Comparison of ENCODE assay signal across 8 cellular contexts in the genomic region with DNA sequence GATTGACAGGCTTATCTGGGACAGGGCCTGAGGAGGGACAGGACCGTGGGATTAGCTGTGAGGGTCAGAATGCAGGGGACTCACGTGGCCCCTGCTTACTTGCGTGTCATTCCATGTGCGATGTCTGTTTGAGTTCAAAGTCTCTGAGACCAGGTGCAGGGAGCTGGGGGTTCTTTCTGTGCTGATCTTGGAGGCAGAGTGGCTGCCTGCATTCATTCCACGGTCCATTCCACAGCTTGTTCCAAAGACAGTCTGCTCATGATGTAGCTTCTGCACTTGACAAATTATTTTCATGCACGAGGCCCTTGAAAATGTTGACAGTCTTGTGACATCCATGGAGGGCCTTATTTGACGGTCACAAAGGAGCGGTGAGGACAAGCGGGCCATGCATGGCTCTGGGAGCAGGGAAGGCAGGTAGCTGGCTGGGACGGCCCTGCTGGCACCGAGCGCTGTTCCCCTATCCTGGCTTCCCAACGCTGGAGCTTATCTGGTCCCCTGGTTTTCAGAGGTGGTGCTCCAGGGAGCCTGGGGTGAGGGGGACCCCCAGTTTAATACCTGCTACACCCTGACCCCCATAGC. TPM values are rescaled to one million over a fixed set of nuclear protein-coding genes. Genes with fewer than 3 reads are reported as not detected.
DNase-seq lines count a peak whose midpoint lies in the region; ATAC-seq, FAIRE-seq and TF ChIP-seq lines count a peak whose summit lies in the region.

No MANE protein-coding gene starts in this region.

- no peaks in the 10 kb centered on the region for H3K27me3 Mint-ChIP-seq in T-helper 2 cell treated with Interferon-gamma antibody and Interleukin-4, amounts not matched to agents 5 μg/mL and 100 μg/mL, for 36 hours (ENCODE audit: low read depth)
- no peaks in the 10 kb centered on the region for H3K27me3 Mint-ChIP-seq in astrocyte (ENCODE audit: low read depth, unreplicated experiment)

- no peaks in the 10 kb centered on the region for H3K9me3 ChIP-seq in astrocyte (ENCODE audit: insufficient read depth, low read depth, low read length)
- H3K9me3 ChIP-seq in testis = no peaks in the 10 kb centered on the region

- peak overlapping the region; percentile 88 for H2AFZ ChIP-seq in astrocyte (ENCODE audit: low read depth, low read length)

- peaks cover 64% of the 10 kb centered on the region for H4K20me1 ChIP-seq in astrocyte (ENCODE audit: insufficient read depth, low read length)

- H3K4me3 Mint-ChIP-seq in T-helper 2 cell treated with Interferon-gamma antibody and Interleukin-4, amounts not matched to agents 5 μg/mL and 100 μg/mL, for 36 hours = peak overlapping the region; percentile 67
- H3K4me3 Mint-ChIP-seq in astrocyte (ENCODE audit: unreplicated experiment) = peak overlapping the region; percentile 67

- TF ChIP-seq CTCF in astrocyte (IDR thresholded peaks at IDR 0.05; ENCODE audit: insufficient read depth, low read depth, low read length) (no peak), testis (IDR thresholded peaks at IDR 0.05) (no peak)

- peak overlapping the region; percentile 81 for H3K9ac ChIP-seq in astrocyte (ENCODE audit: low read length)

- H3K36me3 ChIP-seq in astrocyte (ENCODE audit: insufficient read depth, low read length) (peaks cover 2% of the 10 kb centered on the region), testis (ENCODE audit: low read depth, missing control alignments) (no peaks in the 10 kb centered on the region)

- 22 to 41% methylated on average over 13 of the region's 13 CpGs for WGBS in testis, 2 donors

- no peak for TF ChIP-seq POLR2A in testis (IDR thresholded peaks at IDR 0.05)

- H3K27ac Mint-ChIP-seq in T-helper 2 cell treated with Interferon-gamma antibody and Interleukin-4, amounts not matched to agents 5 μg/mL and 100 μg/mL, for 36 hours = peak overlapping the region; percentile 84
- peak overlapping the region; percentile 59 for H3K27ac Mint-ChIP-seq in astrocyte (ENCODE audit: unreplicated experiment)

- ATAC-seq in left lobe of liver = peak; percentile 50

- no peak for DNase-seq in T-helper 2 cell treated with Interferon-gamma antibody and Interleukin-4, amounts not matched to agents 5 μg/mL and 100 μg/mL, for 36 hours (ENCODE audit: low spot score)
- DNase-seq in T-helper 2 cell = no peak
- DNase-seq in astrocyte (ENCODE audit: low read depth) = no peak
- no peak for DNase-seq in left lobe of liver (ENCODE audit: low spot score)
- no peak for DNase-seq in testis
- DNase-seq in GM19239 (ENCODE audit: insufficient read length, low spot score) = no peak
- no peak for DNase-seq in NCI-H2171 (lab: John Stamatoyannopoulos, UW)
- DNase-seq in DMS114 treated with DMSO at 0.1 percent for 48 hours (lab: John Stamatoyannopoulos, UW; ENCODE audit: unreplicated experiment) = no peak

- H3K4me1 Mint-ChIP-seq in T-helper 2 cell treated with Interferon-gamma antibody and Interleukin-4, amounts not matched to agents 5 μg/mL and 100 μg/mL, for 36 hours (ENCODE audit: low read depth) = peaks cover 43% of the 10 kb centered on the region
- H3K4me1 Mint-ChIP-seq in astrocyte (ENCODE audit: low read depth, unreplicated experiment) = peaks cover 33% of the 10 kb centered on the region

- H3K36me3 Mint-ChIP-seq in T-helper 2 cell treated with Interferon-gamma antibody and Interleukin-4, amounts not matched to agents 5 μg/mL and 100 μg/mL, for 36 hours (ENCODE audit: low read depth) = peaks cover 10% of the 10 kb centered on the region
- H3K36me3 Mint-ChIP-seq in astrocyte (ENCODE audit: low read depth, unreplicated experiment) = peaks cover 8% of the 10 kb centered on the region

- no peaks in the 10 kb centered on the region for H3K9me3 Mint-ChIP-seq in T-helper 2 cell treated with Interferon-gamma antibody and Interleukin-4, amounts not matched to agents 5 μg/mL and 100 μg/mL, for 36 hours
- H3K9me3 Mint-ChIP-seq in astrocyte (ENCODE audit: unreplicated experiment) = no peaks in the 10 kb centered on the region

- H3K27me3 ChIP-seq in astrocyte (ENCODE audit: insufficient read depth, low read length) = no peaks in the 10 kb centered on the region
- no peaks in the 10 kb centered on the region for H3K27me3 ChIP-seq in testis

- FAIRE-seq in astrocyte (lab: Jason Lieb, UNC) (no peak), GM19239 (lab: Jason Lieb, UNC) (no peak)

- peak overlapping the region; percentile 69 for H3K27ac ChIP-seq in astrocyte (ENCODE audit: low read depth, low read length)
- peak overlapping the region; percentile 89 to 90 for H3K27ac ChIP-seq in testis

- H3K4me2 ChIP-seq in astrocyte (ENCODE audit: low read length) = peak overlapping the region; percentile 91

- H3K79me2 ChIP-seq in astrocyte (ENCODE audit: insufficient read depth, low read length) = peaks cover 74% of the 10 kb centered on the region

- peak overlapping the region; percentile 54 for H3K4me3 ChIP-seq in astrocyte (ENCODE audit: insufficient read depth, low read depth, low read length)
- peak overlapping the region; percentile 67 to 75 for H3K4me3 ChIP-seq in testis

- H3K4me1 ChIP-seq in astrocyte (ENCODE audit: insufficient read depth, low read length) (peaks cover 16% of the 10 kb centered on the region), testis (peaks cover 47% of the 10 kb centered on the region)

- intact Hi-C loops in testis (cut with DNase I; ENCODE audit: low total_unique reads) = no loop called here

RNA-seq across cellular contexts. Expression of gene SMOX, which starts 23.0 kb away (rescaled TPM):
- total RNA-seq in astrocyte (32.0 and 37.1 TPM in 2 replicates), left lobe of liver (1.8 TPM), testis (10 to 100 TPM; 15.4 to 17.8 TPM)
- polyA plus RNA-seq in testis (ENCODE audit: insufficient read depth, low read depth, low replicate concordance) = 28.5 TPM
